Comparison of ENCODE assay signal across 28 cellular contexts in the genomic region with DNA sequence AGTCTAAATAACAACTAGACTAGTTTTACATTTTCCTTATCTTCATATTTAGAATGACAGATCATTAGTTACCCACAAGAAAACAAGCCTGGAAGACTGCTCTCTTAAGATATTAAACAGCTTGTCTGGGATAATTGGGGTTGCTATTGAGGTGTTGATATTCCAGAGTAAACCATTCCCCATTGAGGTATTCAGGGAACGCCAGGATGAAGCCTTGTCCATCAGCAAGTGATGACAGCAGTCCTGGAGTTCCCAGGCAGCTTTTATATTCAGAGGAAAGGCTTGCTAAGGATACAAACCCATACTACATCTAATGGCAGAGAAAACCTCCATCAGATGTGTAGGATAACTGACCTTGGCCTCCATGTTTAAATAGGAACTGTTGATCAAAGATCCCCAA.
"Had no signal": no experiment of that assay in that cellular context is flagged by ENCODE, and none has a peak within 500 bp of the region (broad histone marks: within the 10 kb centered on the region; RNA-seq: fewer than 3 reads in every experiment).

No MANE protein-coding gene starts in this region.

- H2AFZ ChIP-seq: hepatocyte had no signal

- H3K4me3 ChIP-seq: heart right ventricle, hepatocyte, lower lobe of right lung, ovary, right atrium auricular region, right lobe of liver, suprapubic skin, thoracic aorta, tibial artery, upper lobe of right lung had no signal

- H3K9me3 ChIP-seq: lower lobe of right lung, ovary, right atrium auricular region, right lobe of liver, suprapubic skin, thoracic aorta, tibial artery, upper lobe of right lung had no signal

- H3K9me3 Mint-ChIP-seq: naive B cell; natural killer cell; stimulated activated naive CD8-positive, alpha-beta T cell treated with anti-CD3 and anti-CD28 coated beads, Interleukin-15, Interleukin-2, amounts not matched to agents 100 ng/mL and 50 ng/mL, for 24 hours had no signal

- H3K79me2 ChIP-seq: hepatocyte had no signal

- H3K27me3 Mint-ChIP-seq: stimulated activated naive CD8-positive, alpha-beta T cell treated with anti-CD3 and anti-CD28 coated beads, Interleukin-15, Interleukin-2, amounts not matched to agents 100 ng/mL and 50 ng/mL, for 24 hours had no signal

- FAIRE-seq: keratinocyte, urothelium cell line had no signal

- DNase-seq: heart right ventricle; kidney glomerular epithelial cell; left cardiac atrium; lower lobe of right lung; mammary epithelial cell; mesenchymal stem cell; naive B cell; natural killer cell; nephron progenitor cell; ovary; right lobe of liver; stimulated activated CD4-positive, alpha-beta T cell treated with anti-CD3 and anti-CD28 coated beads, Interleukin-12 subunit alpha, Interleukin-12 subunit beta, amount 100 ng/mL, for 4 hours; stimulated activated CD4-positive, alpha-beta T cell treated with anti-CD3 and anti-CD28 coated beads, Interleukin-15, amount 100 ng/mL, for 24 hours; stimulated activated CD4-positive, alpha-beta T cell treated with anti-CD3 and anti-CD28 coated beads, Interleukin-2, amount 100 ng/mL, for 24 hours; stimulated activated CD4-positive, alpha-beta T cell treated with anti-CD3 and anti-CD28 coated beads, Interleukin-4, amount 100 ng/mL, for 24 hours; stimulated activated naive CD4-positive, alpha-beta T cell; tibial artery; trophoblast cell; upper lobe of right lung had no signal

- H3K27me3 ChIP-seq: heart right ventricle, hepatocyte, ovary, right atrium auricular region, right lobe of liver, suprapubic skin, tibial artery, upper lobe of right lung had no signal

- H3K27ac ChIP-seq: heart right ventricle, hepatocyte, lower lobe of right lung, ovary, right atrium auricular region, right lobe of liver, suprapubic skin, thoracic aorta, tibial artery, upper lobe of right lung had no signal

- H3K36me3 Mint-ChIP-seq: naive B cell; natural killer cell; stimulated activated effector memory CD8-positive, alpha-beta T cell treated with anti-CD3 and anti-CD28 coated beads, Interleukin-12 subunit alpha, Interleukin-12 subunit beta, amount 100 ng/mL, for 72 hours had no signal

- H3K4me1 ChIP-seq: lower lobe of right lung, right lobe of liver, suprapubic skin, upper lobe of right lung had no signal

- H3K36me3 ChIP-seq: heart right ventricle, lower lobe of right lung, ovary, right atrium auricular region, right lobe of liver, suprapubic skin, thoracic aorta, tibial artery, upper lobe of right lung had no signal

- H3K4me3 Mint-ChIP-seq: naive B cell; natural killer cell; nephron progenitor cell; stimulated activated effector memory CD8-positive, alpha-beta T cell treated with anti-CD3 and anti-CD28 coated beads, Interleukin-12 subunit alpha, Interleukin-12 subunit beta, amount 100 ng/mL, for 72 hours; stimulated activated naive CD8-positive, alpha-beta T cell treated with anti-CD3 and anti-CD28 coated beads, Interleukin-15, Interleukin-2, amounts not matched to agents 100 ng/mL and 50 ng/mL, for 24 hours had no signal

- H3K27ac Mint-ChIP-seq: naive B cell; natural killer cell; nephron progenitor cell; progenitor cell of endocrine pancreas; stimulated activated effector memory CD8-positive, alpha-beta T cell treated with anti-CD3 and anti-CD28 coated beads, Interleukin-12 subunit alpha, Interleukin-12 subunit beta, amount 100 ng/mL, for 72 hours; stimulated activated naive CD8-positive, alpha-beta T cell treated with anti-CD3 and anti-CD28 coated beads, Interleukin-15, Interleukin-2, amounts not matched to agents 100 ng/mL and 50 ng/mL, for 24 hours had no signal

- H3K4me1 Mint-ChIP-seq: naive B cell; natural killer cell; stimulated activated effector memory CD8-positive, alpha-beta T cell treated with anti-CD3 and anti-CD28 coated beads, Interleukin-12 subunit alpha, Interleukin-12 subunit beta, amount 100 ng/mL, for 72 hours had no signal

- H3K4me2 ChIP-seq: hepatocyte had no signal
